14 cellular contexts compared by ENCODE assay signal in the genomic region with DNA sequence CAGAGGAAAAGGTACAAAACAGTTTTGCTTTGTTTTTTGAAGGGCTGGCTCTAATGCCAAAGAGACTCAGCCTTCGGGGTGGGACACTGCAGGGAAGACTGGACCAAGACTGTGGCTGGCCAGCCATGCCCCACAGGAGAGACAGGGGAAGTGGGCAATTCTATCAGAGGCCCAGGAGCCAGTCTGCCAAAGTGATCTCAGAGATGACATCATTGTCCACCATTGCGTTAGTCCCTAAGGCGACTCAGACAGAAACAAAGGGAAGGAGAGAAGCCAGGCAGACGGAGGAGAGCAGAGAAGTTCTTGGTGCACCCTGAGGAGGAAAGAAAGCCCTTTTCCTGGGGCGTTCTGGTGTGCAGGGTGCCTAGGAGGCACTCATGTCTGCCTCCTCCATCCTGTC. TPM values are rescaled to one million over a fixed set of nuclear protein-coding genes. Genes with fewer than 3 reads are reported as not detected.
A peak's percentile ranks its signal among the peaks of the same experiment; 100 is the strongest.
DNase-seq lines count a peak whose midpoint lies in the region; ATAC-seq and TF ChIP-seq lines count a peak whose summit lies in the region.
"Had no signal": no experiment of that assay in that cellular context is flagged by ENCODE, and none has a peak within 500 bp of the region (broad histone marks: within the 10 kb centered on the region; RNA-seq: fewer than 3 reads in every experiment).

No MANE protein-coding gene starts in this region.

- TF ChIP-seq CTCF in astrocyte of the cerebellum (IDR thresholded peaks at IDR 0.05; ENCODE audit: low read depth, low read length, missing control alignments): no peak

- H3K4me3 ChIP-seq in astrocyte of the cerebellum (ENCODE audit: low read depth, low read length): no peak overlapping the region
- H3K4me3 ChIP-seq: esophagus muscularis mucosa had no signal

- in situ Hi-C loops in astrocyte of the cerebellum (cut with HindIII; ENCODE audit: low sequenced_read_pairs): loop anchor here (25.0 kb wide), 1 partner anchor 192 kb away; no protein-coding TSS in a partner anchor

- DNase-seq in AG08395 (ENCODE audit: low spot score): peak; percentile 74
- peak; percentile 54 for DNase-seq in HT1080 (ENCODE audit: low read depth)
- peak; percentile 38 for DNase-seq in astrocyte of the cerebellum (ENCODE audit: low read depth)
- DNase-seq in iris pigment epithelial cell (ENCODE audit: low read depth): peak; percentile 33
- no peak for DNase-seq in stimulated activated CD4-positive, alpha-beta T cell treated with anti-CD3 and anti-CD28 coated beads, Interleukin-4, amount 100 ng/mL, for 24 hours
- no peak for DNase-seq in activated CD8-positive, alpha-beta memory T cell treated with anti-CD3 and anti-CD28 coated beads, Interleukin-2, amount 50 U/mL, for 48 hours
- DNase-seq: activated CD4-positive, alpha-beta T cell treated with anti-CD3 and anti-CD28 coated beads, Interleukin-2, amount 10 ng/mL, durations not matched to agents 7 days and 5 days; activated effector memory CD4-positive, alpha-beta T cell treated with anti-CD3 and anti-CD28 coated beads, Interleukin-2, amount 50 U/mL, for 16 hours; BE2C; left colon; T-helper 1 cell had no signal

- ATAC-seq in HG02840 (IDR thresholded peaks at IDR 0.05; ENCODE audit: low FRiP score, unreplicated experiment) (no peak), GM18502 (IDR thresholded peaks at IDR 0.05; ENCODE audit: poor library complexity, unreplicated experiment) (no peak)
- ATAC-seq: left colon had no signal

RNA-seq across cellular contexts. Expression of gene OPTC, which starts 26.4 kb away (rescaled TPM):
- total RNA-seq in HT1080 (2014; rRNA removed; shearing (Covaris generic)): not detected in 2 replicates
- not detected in 2 replicates for polyA plus RNA-seq in HT1080 (2015; cell fraction: cytosol; rRNA removed)
- polyA plus RNA-seq in HT1080 (2015; cell fraction: nucleus; rRNA removed): not detected in 2 replicates
- total RNA-seq: activated CD4-positive, alpha-beta T cell treated with anti-CD3 and anti-CD28 coated beads, Interleukin-2, amount 10 ng/mL, durations not matched to agents 7 days and 5 days; esophagus muscularis mucosa; left colon had no signal

RNA-seq across cellular contexts. Expression of gene PRELP, which starts 44.7 kb away (rescaled TPM):
- total RNA-seq in HT1080 (2014; rRNA removed; shearing (Covaris generic)): 0.05 TPM in 1 of 2 replicates, not detected in the other
- 0.09 and 0.20 TPM in 2 replicates for polyA plus RNA-seq in HT1080 (2015; cell fraction: cytosol; rRNA removed)
- polyA plus RNA-seq in HT1080 (2015; cell fraction: nucleus; rRNA removed): 0.12 and 0.22 TPM in 2 replicates
- total RNA-seq: activated CD4-positive, alpha-beta T cell treated with anti-CD3 and anti-CD28 coated beads, Interleukin-2, amount 10 ng/mL, durations not matched to agents 7 days and 5 days had no signal

Comparison
In these comparisons a context has a peak if more than half of its experiments do, and no peak if none do; other contexts are left out.
1. DNase-seq: peak in AG08395 (single experiment), HT1080 (single experiment), astrocyte of the cerebellum (single experiment) and iris pigment epithelial cell (single experiment); none in stimulated activated CD4-positive, alpha-beta T cell treated with anti-CD3 and anti-CD28 coated beads, Interleukin-4, amount 100 ng/mL, for 24 hours (single experiment) and activated CD8-positive, alpha-beta memory T cell treated with anti-CD3 and anti-CD28 coated beads, Interleukin-2, amount 50 U/mL, for 48 hours (single experiment).